ENCODE assay signal across 8 cellular contexts in the genomic region with DNA sequence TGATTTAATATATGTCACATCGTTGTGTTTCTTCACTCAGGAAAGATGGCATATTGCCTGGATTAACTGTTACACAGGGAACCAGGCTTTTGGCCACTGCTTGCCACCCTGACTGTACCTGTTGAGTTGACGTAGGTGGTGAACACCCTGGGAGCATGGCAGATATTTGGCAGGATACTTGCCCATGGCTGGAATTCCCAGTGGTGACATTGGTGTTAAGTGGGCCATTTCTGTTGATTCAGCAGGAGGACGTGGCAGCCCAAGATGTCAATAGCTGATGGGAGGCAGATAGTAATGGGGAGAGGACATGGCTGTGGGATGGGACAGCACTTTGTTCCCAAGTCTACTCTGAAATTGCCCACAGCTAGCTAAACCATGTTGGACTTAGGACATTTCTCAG. TPM values are rescaled to one million over a fixed set of nuclear protein-coding genes. Genes with fewer than 3 reads are reported as not detected.
A peak's percentile ranks its signal among the peaks of the same experiment; 100 is the strongest.
DNase-seq lines count a peak whose midpoint lies in the region; ATAC-seq, FAIRE-seq and TF ChIP-seq lines count a peak whose summit lies in the region.
"Not testable (repeated sequence)": the region's sequence is repeated elsewhere in the genome, so short reads cannot be mapped to it uniquely, and the experiment has no call there.

No MANE protein-coding gene starts in this region.

- peak overlapping the region in 4 of 7 donors; percentile 41 to 64 (median 56) for H3K27ac Mint-ChIP-seq in CD14-positive monocyte
- peak overlapping the region; percentile 41 for H3K27ac Mint-ChIP-seq in activated T-helper 17 cell treated with anti-CD3 and anti-CD28 coated beads, Interleukin-2, amount 50 U/mL, for 72 hours
- peak overlapping the region; percentile 95 for H3K27ac Mint-ChIP-seq in effector memory CD8-positive, alpha-beta T cell
- H3K27ac Mint-ChIP-seq in neural crest cell (ENCODE audit: unreplicated experiment): peak overlapping the region; percentile 19

- H3K27ac ChIP-seq in SK-N-SH (ENCODE audit: low read depth in 2 of 2, low read length in 1 of 2) (peak overlapping the region; percentile 72 to 99; a peak in 3 of 4 replicates), left ventricle myocardium inferior (replicated peaks) (peak overlapping the region; percentile 62)
- not testable (repeated sequence) for H3K27ac ChIP-seq in HepG2 (ENCODE audit: extremely low read length, insufficient read depth, low read length)

- H3K4me1 Mint-ChIP-seq in CD14-positive monocyte (peaks cover 19% of the 10 kb centered on the region), neural crest cell (peaks cover 24% of the 10 kb centered on the region)
- peaks cover 15% of the 10 kb centered on the region for H3K4me1 Mint-ChIP-seq in activated T-helper 17 cell treated with anti-CD3 and anti-CD28 coated beads, Interleukin-2, amount 50 U/mL, for 72 hours
- peaks cover 27 to 29% of the 10 kb centered on the region in 2 donors for H3K4me1 Mint-ChIP-seq in effector memory CD8-positive, alpha-beta T cell (ENCODE audit: low read depth in 2 of 2)

- H3K36me3 ChIP-seq in SK-N-SH (replicated peaks in 1 of 2; ENCODE audit: control insufficient read depth in 1 of 2, insufficient read depth in 2 of 2, low read length in 1 of 2): peaks cover 12 to 24% of the 10 kb centered on the region in 2 experiments
- peaks cover 17% of the 10 kb centered on the region for H3K36me3 ChIP-seq in left ventricle myocardium inferior
- peaks cover 1 to 14% of the 10 kb centered on the region in 2 experiments; a peak in 3 of 5 replicates for H3K36me3 ChIP-seq in HepG2 (replicated peaks in 1 of 2; ENCODE audit: control insufficient read depth in 1 of 2, insufficient read depth in 2 of 2, low read length in 2 of 2)

- TF ChIP-seq CTCF in CD14-positive monocyte (IDR thresholded peaks at IDR 0.05); SK-N-SH (IDR thresholded peaks at IDR 0.05); left ventricle myocardium inferior (IDR thresholded peaks at IDR 0.05; ENCODE audit: borderline replicate concordance); HepG2 (CRISPR knock-in tag; IDR thresholded peaks at IDR 0.05); neural crest cell (conservative IDR thresholded peaks at IDR 0.05): not testable (repeated sequence)

- not testable (repeated sequence) for FAIRE-seq in HepG2 (lab: Jason Lieb, UNC)
- peak; percentile 75 for FAIRE-seq in urothelium cell line (lab: Jason Lieb, UNC)

- in situ Hi-C loops in HepG2 (cut with HindIII; ENCODE audit: extremely low pct_ligation_motif_present, low pct_unique_long_range_greater_than_20kb): not testable (repeated sequence)

- peaks cover 14% of the 10 kb centered on the region for H3F3A ChIP-seq in SK-N-SH (replicated peaks; ENCODE audit: insufficient read depth)

- not testable (repeated sequence) for TF ChIP-seq EP300 in SK-N-SH (IDR thresholded peaks at IDR 0.05; ENCODE audit: borderline replicate concordance in 1 of 2, low read depth in 1 of 2, low read length in 1 of 2); HepG2 (IDR thresholded peaks at IDR 0.05; ENCODE audit: low read depth in 2 of 2, low read length in 2 of 2); HepG2 (CRISPR knock-in tag; IDR thresholded peaks at IDR 0.05; ENCODE audit: borderline replicate concordance)

- not testable (repeated sequence) for BruUV-seq in HepG2 (replicated peaks; lab: Mats Ljungman, UMichigan)

- not testable (repeated sequence) for H3K4me3 Mint-ChIP-seq in CD14-positive monocyte; activated T-helper 17 cell treated with anti-CD3 and anti-CD28 coated beads, Interleukin-2, amount 50 U/mL, for 72 hours; effector memory CD8-positive, alpha-beta T cell; neural crest cell

- H3K79me2 ChIP-seq in SK-N-SH (ENCODE audit: insufficient read depth) (peaks cover 97% of the 10 kb centered on the region), HepG2 (ENCODE audit: insufficient read depth, low read length) (peaks cover 57% of the 10 kb centered on the region)

- H4K20me1 ChIP-seq in SK-N-SH (ENCODE audit: insufficient read depth): peaks cover 50% of the 10 kb centered on the region
- not testable (repeated sequence) for H4K20me1 ChIP-seq in HepG2 (ENCODE audit: insufficient read depth, low read length)

- TF ChIP-seq POLR2A in HepG2 (IDR thresholded peaks at IDR 0.05; ENCODE audit: insufficient read depth in 1 of 2, low read depth in 2 of 2, low read length in 2 of 2): not testable (repeated sequence)

- H3K27me3 ChIP-seq in SK-N-SH (ENCODE audit: insufficient read depth); left ventricle myocardium inferior (ENCODE audit: low read depth); HepG2 (ENCODE audit: control insufficient read depth in 1 of 2, insufficient read depth in 2 of 2, low read length in 2 of 2): not testable (repeated sequence)

- not testable (repeated sequence) for H3K9me2 ChIP-seq in SK-N-SH

- TF ChIP-seq RAD21 in SK-N-SH (IDR thresholded peaks at IDR 0.05; ENCODE audit: low read length); HepG2 (CRISPR knock-in tag; IDR thresholded peaks at IDR 0.05): not testable (repeated sequence)

- not testable (repeated sequence) for ATAC-seq in activated T-helper 17 cell treated with anti-CD3 and anti-CD28 coated beads, Interleukin-2, amount 50 U/mL, for 72 hours (replicated peaks); effector memory CD8-positive, alpha-beta T cell (replicated peaks); HepG2

- not testable (repeated sequence) for H2AFZ ChIP-seq in SK-N-SH (ENCODE audit: low read depth); HepG2 (ENCODE audit: low read length)

- POLR2A ChIA-PET in SK-N-SH (lab: Yijun Ruan, JAX): interaction anchor here (1.1 to 3.5 kb wide), 2 partner anchors 12 to 78 kb away, joined by 3 to 14 read pairs; a partner anchor contains a TSS
- POLR2A ChIA-PET in HepG2 (lab: Yijun Ruan, JAX): interaction anchor here (1.4 to 2.0 kb wide), 2 partner anchors 12 to 16 kb away, joined by 3 to 5 read pairs; a partner anchor contains a TSS

- not testable (repeated sequence) for H3K9me3 Mint-ChIP-seq in CD14-positive monocyte; activated T-helper 17 cell treated with anti-CD3 and anti-CD28 coated beads, Interleukin-2, amount 50 U/mL, for 72 hours; effector memory CD8-positive, alpha-beta T cell; neural crest cell

- DNase-seq in CD14-positive monocyte (ENCODE audit: low spot score); SK-N-SH; effector memory CD8-positive, alpha-beta T cell; left ventricle myocardium inferior; HepG2 (ENCODE audit: low spot score); neural crest cell (ENCODE audit: low read depth, low spot score); urothelium cell line (ENCODE audit: low spot score): not testable (repeated sequence)

- H3K4me1 ChIP-seq in SK-N-SH (ENCODE audit: control insufficient read depth in 1 of 2, insufficient read depth in 2 of 2, low read depth in 1 of 2, low read length in 1 of 2) (peaks cover 19 to 27% of the 10 kb centered on the region in 2 experiments; a peak in 3 of 4 replicates), left ventricle myocardium inferior (peaks cover 67% of the 10 kb centered on the region), HepG2 (ENCODE audit: insufficient read depth, low read length) (peaks cover 47% of the 10 kb centered on the region)

- CTCF ChIA-PET in SK-N-SH (lab: Yijun Ruan, JAX): interaction anchor here (1.3 to 3.1 kb wide), 2 partner anchors 14 to 96 kb away, joined by 6 to 21 read pairs; no protein-coding TSS in a partner anchor
- CTCF ChIA-PET in HepG2 (lab: Yijun Ruan, JAX; ENCODE audit: low intra/inter-chr PET ratio, low total read pairs): not testable (repeated sequence)

- not testable (repeated sequence) for H3K4me2 ChIP-seq in SK-N-SH; HepG2 (ENCODE audit: low read depth, low read length)

- not testable (repeated sequence) for H3K4me3 ChIP-seq in SK-N-SH (ENCODE audit: low read depth in 2 of 2, low read length in 1 of 2); left ventricle myocardium inferior; HepG2 (replicated peaks in 1 of 3; ENCODE audit: insufficient read depth in 1 of 3, low read depth in 2 of 3, low read length in 3 of 3)

- 91% methylated on average over 3 of the region's 3 CpGs for WGBS in SK-N-SH (ENCODE audit: low lambda C conversion rate)
- WGBS in HepG2 (ENCODE audit: low lambda C conversion rate): 92% methylated on average over 3 of the region's 3 CpGs

- not testable (repeated sequence) for H3K27me3 Mint-ChIP-seq in CD14-positive monocyte (ENCODE audit: low read depth in 3 of 3); activated T-helper 17 cell treated with anti-CD3 and anti-CD28 coated beads, Interleukin-2, amount 50 U/mL, for 72 hours; effector memory CD8-positive, alpha-beta T cell; neural crest cell (ENCODE audit: low read depth)

- H3K9me3 ChIP-seq in SK-N-SH; left ventricle myocardium inferior (replicated peaks); HepG2 (ENCODE audit: low read length): not testable (repeated sequence)

- intact Hi-C loops in CD14-positive monocyte (cut with micrococcal nuclease); left ventricle myocardium inferior (cut with micrococcal nuclease); HepG2 (cut with micrococcal nuclease; ENCODE audit: unreplicated experiment): not testable (repeated sequence)

- H3K36me3 Mint-ChIP-seq in CD14-positive monocyte: peaks cover 20 to 46% of the 10 kb centered on the region in 2 donors
- H3K36me3 Mint-ChIP-seq in activated T-helper 17 cell treated with anti-CD3 and anti-CD28 coated beads, Interleukin-2, amount 50 U/mL, for 72 hours (ENCODE audit: low read depth): peaks cover 39% of the 10 kb centered on the region
- H3K36me3 Mint-ChIP-seq in effector memory CD8-positive, alpha-beta T cell (ENCODE audit: insufficient read depth): peaks cover 53% of the 10 kb centered on the region
- H3K36me3 Mint-ChIP-seq in neural crest cell (ENCODE audit: low read depth): not testable (repeated sequence)

- H3K9ac ChIP-seq in SK-N-SH; HepG2 (ENCODE audit: insufficient read depth, low read depth, low read length): not testable (repeated sequence)

RNA-seq across cellular contexts. Expression of a gene that starts 12.5 kb away (rescaled TPM):
- polyA plus RNA-seq in CD14-positive monocyte: 10 to 100 TPM; 14.0 to 15.5 TPM
- polyA plus RNA-seq in SK-N-SH (2012; rRNA removed): 34.0 and 34.1 TPM in 2 replicates
- 33.3 and 35.7 TPM in 2 replicates for polyA plus RNA-seq in SK-N-SH (2012; cell fraction: cytosol; rRNA removed)
- polyA plus RNA-seq in SK-N-SH (2012; cell fraction: nucleus; rRNA removed): 40.7 and 57.5 TPM in 2 replicates
- total RNA-seq in activated T-helper 17 cell treated with anti-CD3 and anti-CD28 coated beads, Interleukin-2, amount 50 U/mL, for 72 hours: 10 to 100 TPM; 19.6 to 25.7 TPM
- total RNA-seq in left ventricle myocardium inferior: 23.2 TPM
- 31.0 and 41.1 TPM in 2 replicates for total RNA-seq in HepG2 (2016; rRNA removed; fragmentation: Illumina TruSeq; extraction: Trizol)
- 9.9 and 16.6 TPM in 2 replicates for total RNA-seq in HepG2 (2016; cell fraction: cytosol; rRNA removed; fragmentation: Illumina TruSeq; extraction: Trizol; ENCODE audit: low read depth)
- total RNA-seq in HepG2 (2016; cell fraction: insoluble cytoplasmic fraction; rRNA removed; fragmentation: Illumina TruSeq; extraction: Trizol): 31.6 and 44.5 TPM in 2 replicates
- 21.3 and 21.4 TPM in 2 replicates for total RNA-seq in HepG2 (2016; cell fraction: membrane; rRNA removed; fragmentation: Illumina TruSeq; extraction: Trizol)
- total RNA-seq in HepG2 (2016; cell fraction: nucleus; rRNA removed; fragmentation: Illumina TruSeq; extraction: Trizol): 13.8 and 14.1 TPM in 2 replicates
- polyA plus RNA-seq in HepG2 (2011; rRNA removed): 22.7 and 27.7 TPM in 2 replicates
- 27.6 and 28.2 TPM in 2 replicates for polyA plus RNA-seq in HepG2 (2011; cell fraction: cytosol; rRNA removed)
- 10.8 and 14.7 TPM in 2 replicates for polyA plus RNA-seq in HepG2 (2011; cell fraction: nucleus; rRNA removed)
- polyA plus RNA-seq in HepG2 (2012): 20.8 and 22.7 TPM in 2 replicates
- 5.1 and 5.2 TPM in 2 replicates for polyA plus RNA-seq in HepG2 (2016; cell fraction: cytosol; fragmentation: Illumina TruSeq; extraction: Trizol; ENCODE audit: low read depth)
- 28.2 and 29.7 TPM in 2 replicates for polyA plus RNA-seq in HepG2 (2016; cell fraction: insoluble cytoplasmic fraction; fragmentation: Illumina TruSeq; extraction: Trizol; ENCODE audit: low read depth)
- 10.6 and 11.6 TPM in 2 replicates for polyA plus RNA-seq in HepG2 (2016; cell fraction: membrane; fragmentation: Illumina TruSeq; extraction: Trizol; ENCODE audit: low read depth)
- 16.1 and 23.0 TPM in 2 replicates for polyA plus RNA-seq in HepG2 (2016; cell fraction: nucleus; fragmentation: Illumina TruSeq; extraction: Trizol; ENCODE audit: insufficient read depth, low read depth)
- 20.8 and 22.0 TPM in 2 replicates for polyA minus RNA-seq in HepG2 (2011; rRNA and poly(A)+ RNA removed; ENCODE audit: low replicate concordance)
- 20.6 and 22.6 TPM in 2 replicates for polyA minus RNA-seq in HepG2 (2011; cell fraction: cytosol; rRNA and poly(A)+ RNA removed)
- polyA minus RNA-seq in HepG2 (2011; cell fraction: nucleus; rRNA and poly(A)+ RNA removed): 18.3 and 21.8 TPM in 2 replicates
- 35.2 and 38.0 TPM in 2 replicates for total RNA-seq in neural crest cell

RNA-seq across cellular contexts. Expression of a gene that starts 51.6 kb away (rescaled TPM):
- polyA plus RNA-seq in CD14-positive monocyte: 10 to 100 TPM; 29.7 to 35.9 TPM
- 138 and 141 TPM in 2 replicates for polyA plus RNA-seq in SK-N-SH (2012; rRNA removed)
- polyA plus RNA-seq in SK-N-SH (2012; cell fraction: cytosol; rRNA removed): 54.1 and 76.3 TPM in 2 replicates
- 426 and 428 TPM in 2 replicates for polyA plus RNA-seq in SK-N-SH (2012; cell fraction: nucleus; rRNA removed)
- 10 to 100 TPM; 33.8 to 34.7 TPM for total RNA-seq in activated T-helper 17 cell treated with anti-CD3 and anti-CD28 coated beads, Interleukin-2, amount 50 U/mL, for 72 hours
- total RNA-seq in left ventricle myocardium inferior: 8.5 TPM
- 63.8 and 71.4 TPM in 2 replicates for total RNA-seq in HepG2 (2016; rRNA removed; fragmentation: Illumina TruSeq; extraction: Trizol)
- total RNA-seq in HepG2 (2016; cell fraction: cytosol; rRNA removed; fragmentation: Illumina TruSeq; extraction: Trizol; ENCODE audit: low read depth): 10.8 and 15.3 TPM in 2 replicates
- total RNA-seq in HepG2 (2016; cell fraction: insoluble cytoplasmic fraction; rRNA removed; fragmentation: Illumina TruSeq; extraction: Trizol): 60.6 and 73.6 TPM in 2 replicates
- 20.5 and 23.7 TPM in 2 replicates for total RNA-seq in HepG2 (2016; cell fraction: membrane; rRNA removed; fragmentation: Illumina TruSeq; extraction: Trizol)
- total RNA-seq in HepG2 (2016; cell fraction: nucleus; rRNA removed; fragmentation: Illumina TruSeq; extraction: Trizol): 55.0 and 59.3 TPM in 2 replicates
- 96.5 and 146 TPM in 2 replicates for polyA plus RNA-seq in HepG2 (2011; rRNA removed)
- 66.0 and 85.0 TPM in 2 replicates for polyA plus RNA-seq in HepG2 (2011; cell fraction: cytosol; rRNA removed)
- 457 and 482 TPM in 2 replicates for polyA plus RNA-seq in HepG2 (2011; cell fraction: nucleus; rRNA removed)
- polyA plus RNA-seq in HepG2 (2012): 39.6 and 57.0 TPM in 2 replicates
- 11.1 and 12.7 TPM in 2 replicates for polyA plus RNA-seq in HepG2 (2016; cell fraction: cytosol; fragmentation: Illumina TruSeq; extraction: Trizol; ENCODE audit: low read depth)
- polyA plus RNA-seq in HepG2 (2016; cell fraction: insoluble cytoplasmic fraction; fragmentation: Illumina TruSeq; extraction: Trizol; ENCODE audit: low read depth): 58.1 and 62.4 TPM in 2 replicates
- 16.6 and 18.5 TPM in 2 replicates for polyA plus RNA-seq in HepG2 (2016; cell fraction: membrane; fragmentation: Illumina TruSeq; extraction: Trizol; ENCODE audit: low read depth)
- polyA plus RNA-seq in HepG2 (2016; cell fraction: nucleus; fragmentation: Illumina TruSeq; extraction: Trizol; ENCODE audit: insufficient read depth, low read depth): 139 and 142 TPM in 2 replicates
- polyA minus RNA-seq in HepG2 (2011; rRNA and poly(A)+ RNA removed; ENCODE audit: low replicate concordance): 24.9 and 94.0 TPM in 2 replicates
- 24.2 and 27.0 TPM in 2 replicates for polyA minus RNA-seq in HepG2 (2011; cell fraction: cytosol; rRNA and poly(A)+ RNA removed)
- 42.9 and 53.5 TPM in 2 replicates for polyA minus RNA-seq in HepG2 (2011; cell fraction: nucleus; rRNA and poly(A)+ RNA removed)
- 23.0 and 23.6 TPM in 2 replicates for total RNA-seq in neural crest cell

Comparison
In these comparisons a context has a peak if more than half of its experiments do, and no peak if none do; other contexts are left out.
1. H3K27ac Mint-ChIP-seq: peak in every context shown above with its lines; median percentile 95 in effector memory CD8-positive, alpha-beta T cell; 56 in CD14-positive monocyte; 41 in activated T-helper 17 cell treated with anti-CD3 and anti-CD28 coated beads, Interleukin-2, amount 50 U/mL, for 72 hours; 19 in neural crest cell.